32 cellular contexts compared by ENCODE assay signal in genomic region chr7:121303422-121304171, GRCh38. TPM values are rescaled to one million over a fixed set of nuclear protein-coding genes. Genes with fewer than 3 reads are reported as not detected.
DNase-seq lines count a peak whose midpoint lies in the region; ATAC-seq, FAIRE-seq and TF ChIP-seq lines count a peak whose summit lies in the region.
"Had no signal": no experiment of that assay in that cellular context is flagged by ENCODE, and none has a peak within 500 bp of the region (broad histone marks: within the 10 kb centered on the region; RNA-seq: fewer than 3 reads in every experiment).

No MANE protein-coding gene starts in this region.

- TF ChIP-seq CTCF in AG09309 (IDR thresholded peaks at IDR 0.05; ENCODE audit: control insufficient read depth, insufficient read depth, low read depth, low read length, missing control alignments) (peak; percentile 7), HCT116 (IDR thresholded peaks at IDR 0.05 in 2 of 3, conservative IDR thresholded peaks at IDR 0.05 in 1 of 3; ENCODE audit: borderline replicate concordance in 1 of 3, insufficient read depth in 1 of 3, low read depth in 2 of 3, low read length in 2 of 3) (peak; percentile 23 to 51 (median 32); a peak in 5 of 6 replicates), fibroblast of villous mesenchyme (IDR thresholded peaks at IDR 0.05; ENCODE audit: insufficient read depth, low read depth, low read length) (peak; percentile 3), upper lobe of left lung (IDR thresholded peaks at IDR 0.05) (no peak)

- FAIRE-seq in urothelium cell line (lab: Jason Lieb, UNC), result no peak
- FAIRE-seq: bronchial epithelial cell, small intestine had no signal

- no peak overlapping the region for H2AFZ ChIP-seq in HCT116 (ENCODE audit: low read depth, low read length, poor library complexity, severe bottlenecking)

- peaks cover 61 to 90% of the 10 kb centered on the region in 2 experiments for H3K4me1 ChIP-seq in HCT116 (ENCODE audit: control insufficient read depth in 1 of 2, insufficient read depth in 2 of 2, low read length in 2 of 2)
- no peaks in the 10 kb centered on the region for H3K4me1 ChIP-seq in upper lobe of left lung
- H3K4me1 ChIP-seq: upper lobe of right lung had no signal

- no peak for DNase-seq in AG09309 (ENCODE audit: low read depth)
- DNase-seq in HCT116 (ENCODE audit: low read depth, low spot score), result no peak
- DNase-seq in fibroblast of villous mesenchyme (ENCODE audit: low read depth), result no peak
- no peak for DNase-seq in NCI-H146 (lab: John Stamatoyannopoulos, UW)
- DNase-seq in upper lobe of left lung, result no peak
- no peak for DNase-seq in urothelium cell line (ENCODE audit: low spot score)
- DNase-seq: activated CD4-positive, alpha-beta T cell treated with anti-CD3 and anti-CD28 coated beads, Interleukin-2, amount 10 ng/mL, durations not matched to agents 24 days and 14 days; activated CD8-positive, alpha-beta memory T cell treated with anti-CD3 and anti-CD28 coated beads for 24 hours; activated T-cell treated with anti-CD3 and anti-CD28 coated beads for 4 hours; DMS79 treated with DMSO at 0.1 percent for 48 hours; effector CD8-positive, alpha-beta T cell; GF-D8; glutamatergic neuron; islet precursor cell; KBM-7; NCI-H1417 treated with DMSO at 0.1 percent for 48 hours; NCI-H2081 treated with DMSO at 0.1 percent for 48 hours; NCI-H345; SHP77; small intestine; stimulated activated naive CD4-positive, alpha-beta T cell; SW 1271; upper lobe of right lung had no signal

- TF ChIP-seq POLR2A in HCT116 (IDR thresholded peaks at IDR 0.05; ENCODE audit: borderline replicate concordance, extremely low read depth, insufficient read depth, insufficient read length) (no peak), upper lobe of left lung (IDR thresholded peaks at IDR 0.05) (no peak)

- peak overlapping the region; percentile 67 for H3K9ac ChIP-seq in HCT116 (ENCODE audit: low read length)

- peak; percentile 59 for TF ChIP-seq RAD21 in HCT116 (IDR thresholded peaks at IDR 0.05; ENCODE audit: low read depth)

- POLR2A ChIA-PET in HCT116 (lab: Charles Lee), result no interaction called here

- ATAC-seq in HCT116, result no peak
- ATAC-seq in SK-N-SH treated with all-trans-retinoic acid at 6 μM for 48 hours, result peak; percentile 34; the same call in 2 of the 3 replicates
- no peak for ATAC-seq in GM18907 (IDR thresholded peaks at IDR 0.05; ENCODE audit: unreplicated experiment)
- ATAC-seq in upper lobe of left lung (ENCODE audit: low FRiP score in 2 of 2), result no peak
- ATAC-seq: Panc1, upper lobe of right lung had no signal

- H3K9me2 ChIP-seq in HCT116 (ENCODE audit: insufficient read depth), result no peaks in the 10 kb centered on the region

- no TSS peak for BruUV-seq in HCT116 (replicated peaks; lab: Mats Ljungman, UMichigan)

- CTCF ChIA-PET in HCT116 (lab: Charles Lee), result interaction anchor here (1.0 kb wide), 1 partner anchor 175 kb away, joined by 4 read pairs; no protein-coding TSS in a partner anchor

- no peaks in the 10 kb centered on the region for H3K79me2 ChIP-seq in HCT116 (ENCODE audit: insufficient read depth, low read length)

- H4K20me1 ChIP-seq in HCT116 (ENCODE audit: insufficient read depth), result no peaks in the 10 kb centered on the region

- H3K4me2 ChIP-seq in HCT116 (ENCODE audit: low read length), result peak overlapping the region; percentile 56

- H3K36me3 ChIP-seq in HCT116 (ENCODE audit: control insufficient read depth in 1 of 2, insufficient read depth in 2 of 2, low read length in 2 of 2) (no peaks in the 10 kb centered on the region), upper lobe of left lung (no peaks in the 10 kb centered on the region)
- H3K36me3 ChIP-seq: suprapubic skin, upper lobe of right lung had no signal

- intact Hi-C loops in HCT116 (cut with micrococcal nuclease), result loop anchor here (1.0 kb wide), 1 partner anchor 176 kb away; no protein-coding TSS in a partner anchor

- H3K27me3 ChIP-seq in HCT116 (ENCODE audit: insufficient read depth, low read length) (no peaks in the 10 kb centered on the region), upper lobe of left lung (no peaks in the 10 kb centered on the region)
- H3K27me3 ChIP-seq: suprapubic skin, upper lobe of right lung had no signal

- H3K9me3 ChIP-seq in HCT116 (ENCODE audit: control insufficient read depth in 1 of 2, insufficient read depth in 1 of 2, low read depth in 1 of 2, low read length in 2 of 2) (no peaks in the 10 kb centered on the region), upper lobe of left lung (no peaks in the 10 kb centered on the region)
- H3K9me3 ChIP-seq: suprapubic skin, upper lobe of right lung had no signal

- 93 to 94% methylated on average over 6 of the region's 6 CpGs for WGBS in upper lobe of left lung, 2 donors

- TF ChIP-seq EP300 in upper lobe of left lung (IDR thresholded peaks at IDR 0.05), result no peak

- H3K4me3 ChIP-seq in AG09309 (ENCODE audit: control insufficient read depth, low read depth, low read length) (no peak overlapping the region), HCT116 (replicated peaks in 1 of 2; ENCODE audit: low read depth in 1 of 2, low read length in 2 of 2) (no peak overlapping the region), fibroblast of villous mesenchyme (ENCODE audit: low read depth, low read length) (no peak overlapping the region), upper lobe of left lung (no peak overlapping the region)
- H3K4me3 ChIP-seq: suprapubic skin, upper lobe of right lung had no signal

- RAD21 ChIA-PET in HCT116 (lab: Charles Lee; ENCODE audit: low non-redundant PET in 1 of 2, low total read pairs in 2 of 2, uncharacterized antibody in 2 of 2, unreplicated experiment in 2 of 2), result no interaction called here

- H3K27ac ChIP-seq in HCT116 (ENCODE audit: low read depth, low read length) (peak overlapping the region; percentile 96), upper lobe of left lung (no peak overlapping the region)
- H3K27ac ChIP-seq: suprapubic skin, upper lobe of right lung had no signal

TF ChIP-seq in HCT116, 20 proteins besides CTCF, POLR2A, EP300 and RAD21:
- TF ChIP-seq CBX3 (IDR thresholded peaks at IDR 0.05; ENCODE audit: low read depth), result no peak
TF ChIP-seq in HCT116: peak in this region for 0.

TF ChIP-seq in SK-N-SH treated with all-trans-retinoic acid at 6 μM for 48 hours, 23 proteins besides CTCF, POLR2A, EP300 and RAD21:
- TF ChIP-seq ISL1 (CRISPR knock-in tag; IDR thresholded peaks at IDR 0.05) (no peak), BACH2 (CRISPR knock-in tag; IDR thresholded peaks at IDR 0.05; ENCODE audit: borderline replicate concordance) (no peak), ZFP3 (CRISPR knock-in tag; IDR thresholded peaks at IDR 0.05) (no peak), ESRRG (CRISPR knock-in tag; IDR thresholded peaks at IDR 0.05) (no peak)

RNA-seq across cellular contexts. Expression of gene WNT16, which starts 25.2 kb away (rescaled TPM):
- total RNA-seq in HCT116 (2021; ENCODE audit: unreplicated experiment) (152 TPM), fibroblast of villous mesenchyme (under 0.01 and 0.32 TPM in 2 replicates), upper lobe of left lung (not detected)
- 89.8 and 100 TPM in 2 replicates for polyA plus RNA-seq in HCT116 (2012)
- total RNA-seq: A172; activated CD4-positive, alpha-beta T cell treated with anti-CD3 and anti-CD28 coated beads, Interleukin-2, amount 10 ng/mL, durations not matched to agents 24 days and 14 days; bronchial epithelial cell; HT-29; liver; upper lobe of right lung had no signal
- polyA plus RNA-seq: CD14-positive monocyte, liver had no signal

Comparison
In these comparisons a context has a peak if more than half of its experiments do, and no peak if none do; other contexts are left out.
1. CTCF ChIP-seq: peak in AG09309 (single experiment), HCT116 (3 of 3) and fibroblast of villous mesenchyme (single experiment); none in upper lobe of left lung (0 of 6).
2. RNA of gene WNT16, which starts 25.2 kb away (total RNA-seq): 152 TPM in HCT116 (single experiment); under 0.01 to 0.32 TPM in fibroblast of villous mesenchyme and not detected in upper lobe of left lung; every median in the first group is over 100 times any median in the second.